Comparison of ENCODE assay signal across 1 cellular context in the genomic region with DNA sequence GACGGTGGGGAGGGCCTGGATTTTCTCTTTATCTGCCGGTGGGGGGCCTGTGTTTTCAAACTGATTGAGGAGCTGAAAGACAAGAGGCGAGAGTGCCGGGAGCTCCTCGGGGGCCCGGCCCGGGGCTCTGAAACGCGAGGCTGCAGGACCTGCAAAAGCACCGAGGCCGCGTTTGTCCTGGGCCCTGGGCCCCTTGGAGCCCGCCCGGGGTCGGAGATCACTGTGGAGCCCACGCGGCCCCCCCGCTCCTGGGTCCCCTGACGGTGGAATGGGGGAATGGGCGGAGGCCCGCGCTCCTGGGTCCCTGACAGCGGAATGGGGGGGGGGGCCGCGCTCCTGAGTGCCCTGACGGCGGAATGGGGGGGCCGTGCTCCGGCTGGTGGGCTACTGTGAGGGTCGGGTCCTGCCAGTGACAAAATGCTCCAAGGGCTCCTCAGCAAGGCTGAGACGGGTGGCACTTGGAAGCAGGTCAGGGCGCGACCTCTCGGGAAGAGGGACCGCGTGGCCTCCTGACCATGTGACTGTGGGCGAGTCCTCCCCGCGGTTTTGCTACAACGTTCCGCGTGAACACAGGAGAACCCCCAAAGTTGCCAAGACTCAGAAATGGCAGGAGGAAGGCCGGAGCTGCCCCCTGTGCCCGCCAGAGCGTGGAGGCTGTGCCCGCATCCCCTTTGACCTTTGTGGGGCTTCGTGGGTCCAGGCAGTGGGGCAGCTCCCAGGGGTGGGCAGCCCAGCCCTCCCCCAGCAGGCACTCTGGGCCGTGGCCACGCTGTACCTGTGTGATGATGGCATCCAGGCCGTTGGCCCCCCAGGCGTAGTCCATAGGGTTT.
TF ChIP-seq lines count a peak whose summit lies in the region.

No MANE protein-coding gene starts in this region.

TF ChIP-seq in H1, 55 proteins besides CTCF, POLR2A, EP300 and RAD21:
- TF ChIP-seq KDM4A (IDR thresholded peaks at IDR 0.05; ENCODE audit: low read depth, low read length, severe bottlenecking) (no peak), E2F6 (IDR thresholded peaks at IDR 0.05) (no peak), ASH2L (IDR thresholded peaks at IDR 0.05; ENCODE audit: low read length) (no peak), ZNF274 (IDR thresholded peaks at IDR 0.05; ENCODE audit: borderline replicate concordance, extremely low read depth, low read length) (no peak), SIN3A (conservative IDR thresholded peaks at IDR 0.05 in 1 of 2, IDR thresholded peaks at IDR 0.05 in 1 of 2; ENCODE audit: low read depth in 1 of 2, low read length in 2 of 2) (no peak), HDAC6 (IDR thresholded peaks at IDR 0.05; ENCODE audit: low read depth, low read length) (no peak), FOSL1 (IDR thresholded peaks at IDR 0.05; ENCODE audit: insufficient read depth, low read depth, low read length) (no peak), TAF7 (optimal IDR thresholded peaks at IDR 0.05; ENCODE audit: borderline replicate concordance, low read depth, low read length) (no peak), SIRT6 (IDR thresholded peaks at IDR 0.05; ENCODE audit: low read length) (no peak), TBP (IDR thresholded peaks at IDR 0.05; ENCODE audit: low read depth, low read length) (no peak), EGR1 (IDR thresholded peaks at IDR 0.05; ENCODE audit: borderline replicate concordance, low read depth, low read length) (no peak), SP2 (IDR thresholded peaks at IDR 0.05; ENCODE audit: low read length) (no peak), POU5F1 (IDR thresholded peaks at IDR 0.05; ENCODE audit: low read depth, low read length) (no peak), SP4 (IDR thresholded peaks at IDR 0.05; ENCODE audit: low read length) (no peak), ATF3 (IDR thresholded peaks at IDR 0.05; ENCODE audit: insufficient read depth, low read depth, low read length) (no peak), MAFK (IDR thresholded peaks at IDR 0.05; ENCODE audit: low read depth, low read length) (no peak)
- TF ChIP-seq, protein P1, sequence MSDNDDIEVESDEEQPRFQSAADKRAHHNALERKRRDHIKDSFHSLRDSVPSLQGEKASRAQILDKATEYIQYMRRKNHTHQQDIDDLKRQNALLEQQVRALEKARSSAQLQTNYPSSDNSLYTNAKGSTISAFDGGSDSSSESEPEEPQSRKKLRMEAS (IDR thresholded peaks at IDR 0.05), result no peak
